ENCODE assay signal across 8 cellular contexts in genomic region chr2:174337337-174338154, GRCh38. TPM values are rescaled to one million over a fixed set of nuclear protein-coding genes. Genes with fewer than 3 reads are reported as not detected.
DNase-seq lines count a peak whose midpoint lies in the region; ATAC-seq, FAIRE-seq and TF ChIP-seq lines count a peak whose summit lies in the region.

No MANE protein-coding gene starts in this region.

- peak overlapping the region; percentile 95 for H3K4me3 Mint-ChIP-seq in endothelial cell (ENCODE audit: unreplicated experiment)

- peaks cover 8% of the 10 kb centered on the region for H3K36me3 Mint-ChIP-seq in endothelial cell (ENCODE audit: low read depth, unreplicated experiment)

- no peak for TF ChIP-seq CTCF in endothelial cell (IDR thresholded peaks at IDR 0.05; ENCODE audit: unreplicated experiment)
- TF ChIP-seq CTCF in parathyroid adenoma (IDR thresholded peaks at IDR 0.05), result no peak

- H3K4me1 ChIP-seq in SJCRH30 (no peaks in the 10 kb centered on the region), parathyroid adenoma (no peaks in the 10 kb centered on the region)

- H3K9me3 ChIP-seq in SJCRH30 (replicated peaks), result no peaks in the 10 kb centered on the region; the same call in 1 of the 2 replicates
- H3K9me3 ChIP-seq in parathyroid adenoma (ENCODE audit: control insufficient read depth, low read length), result no peaks in the 10 kb centered on the region

- peaks cover 36% of the 10 kb centered on the region for H3K27me3 Mint-ChIP-seq in endothelial cell (ENCODE audit: unreplicated experiment)

- ATAC-seq in GM21423 (IDR thresholded peaks at IDR 0.05; ENCODE audit: unreplicated experiment), result peak; percentile 16

- peak overlapping the region; percentile 89 for H3K27ac Mint-ChIP-seq in endothelial cell (ENCODE audit: unreplicated experiment)

- H3K4me3 ChIP-seq in SJCRH30 (peak overlapping the region; percentile 72), parathyroid adenoma (ENCODE audit: low read depth, low read length) (no peak overlapping the region)

- H3K27ac ChIP-seq in SJCRH30, result no peak overlapping the region
- H3K27ac ChIP-seq in parathyroid adenoma, result no peak overlapping the region

- no peak overlapping the region for H3K9ac ChIP-seq in parathyroid adenoma

- DNase-seq in DMS79 treated with DMSO at 0.1 percent for 48 hours (lab: John Stamatoyannopoulos, UW) (peak; percentile 77), SJCRH30 (peak in 1 of 2 experiments; percentile 29), endothelial cell (ENCODE audit: low spot score) (peak; percentile 59), HuH-7 (ENCODE audit: low spot score) (no peak), frontal cortex (ENCODE audit: low spot score in 2 of 2) (no peak), amniotic stem cell (lab: John Stamatoyannopoulos, UW) (no peak)

- peak overlapping the region; percentile 19 for H3K4me2 ChIP-seq in parathyroid adenoma (ENCODE audit: low read length)

- H3K27me3 ChIP-seq in SJCRH30, result no peaks in the 10 kb centered on the region
- H3K27me3 ChIP-seq in parathyroid adenoma (ENCODE audit: control insufficient read depth, insufficient read depth, low read length), result peaks cover 48% of the 10 kb centered on the region

- peaks cover 2% of the 10 kb centered on the region; the same call in 1 of the 2 replicates for H3K36me3 ChIP-seq in SJCRH30
- no peaks in the 10 kb centered on the region for H3K36me3 ChIP-seq in parathyroid adenoma (ENCODE audit: control insufficient read depth, insufficient read depth, low read length)

- no peaks in the 10 kb centered on the region for H3K79me2 ChIP-seq in parathyroid adenoma

- H3K9me3 Mint-ChIP-seq in endothelial cell (ENCODE audit: unreplicated experiment), result no peaks in the 10 kb centered on the region

- peaks cover 37% of the 10 kb centered on the region for H3K4me1 Mint-ChIP-seq in endothelial cell (ENCODE audit: unreplicated experiment)

- FAIRE-seq in frontal cortex (lab: Jason Lieb, UNC), result no peak

- H2AFZ ChIP-seq in parathyroid adenoma, result no peak overlapping the region

RNA-seq across cellular contexts. Expression of gene SP9, which starts 2.8 kb away (rescaled TPM):
- total RNA-seq in SJCRH30 (2014; rRNA removed; shearing (Covaris generic)), result 4.1 TPM in 2 replicates
- total RNA-seq in endothelial cell (ENCODE audit: unreplicated experiment), result 0.31 TPM
- 7.7 TPM for total RNA-seq in frontal cortex

RNA-seq across cellular contexts. Expression of gene SCRN3, which starts 58.0 kb away (rescaled TPM):
- 14.4 and 15.2 TPM in 2 replicates for total RNA-seq in SJCRH30 (2014; rRNA removed; shearing (Covaris generic))
- total RNA-seq in endothelial cell (ENCODE audit: unreplicated experiment) (21.1 TPM), frontal cortex (42.4 TPM)

Comparison
In these comparisons a context has a peak if more than half of its experiments do, and no peak if none do; other contexts are left out.
1. DNase-seq: peak in DMS79 treated with DMSO at 0.1 percent for 48 hours (single experiment) and endothelial cell (single experiment); none in HuH-7 (single experiment), frontal cortex (0 of 2) and amniotic stem cell (single experiment).